ENCODE assay signal across 3 cellular contexts in genomic region chr7:5909011-5909410, GRCh38. TPM values are rescaled to one million over a fixed set of nuclear protein-coding genes. Genes with fewer than 3 reads are reported as not detected.
"Had no signal": no experiment of that assay in that cellular context is flagged by ENCODE, and none has a peak within 500 bp of the region (broad histone marks: within the 10 kb centered on the region; RNA-seq: fewer than 3 reads in every experiment).

No MANE protein-coding gene starts in this region.

RNA-seq across cellular contexts. Expression of gene OCM, which starts 28.4 kb away (rescaled TPM):
- total RNA-seq: LHCN-M2, M059J, MCF 10A had no signal
